10 cellular contexts compared by ENCODE assay signal in the genomic region with DNA sequence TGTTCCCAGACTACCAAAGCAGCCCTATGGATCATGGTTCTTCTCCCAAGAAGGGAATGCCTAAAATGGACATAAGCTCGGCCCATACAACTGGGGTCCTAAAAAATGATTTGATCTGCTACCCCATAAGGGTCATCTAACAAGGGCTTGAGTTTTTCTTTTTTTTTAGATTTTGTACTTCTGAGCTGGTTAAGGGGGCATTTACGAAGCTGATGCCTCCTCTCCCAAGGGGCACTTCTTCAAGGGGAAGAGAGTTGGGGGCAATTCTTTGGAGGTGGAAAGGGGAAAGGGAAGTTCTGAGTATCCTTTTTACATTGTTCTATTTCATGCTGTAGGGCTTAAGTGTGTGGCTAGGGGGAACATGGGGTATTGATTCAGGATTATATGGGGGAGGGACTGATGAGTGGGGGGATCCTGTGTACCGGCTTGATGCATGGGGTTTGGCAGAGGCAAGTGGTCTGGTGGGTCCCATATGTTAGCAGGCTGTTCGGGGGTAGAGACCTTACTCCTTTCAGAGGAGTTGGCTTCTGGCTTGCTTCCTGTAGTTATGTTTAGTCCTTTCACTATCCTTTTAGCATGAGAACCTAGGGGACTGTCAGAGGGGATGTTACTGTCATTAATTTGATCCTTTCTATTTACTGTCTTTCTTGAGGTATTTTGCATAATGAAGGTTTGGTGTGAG. TPM values are rescaled to one million over a fixed set of nuclear protein-coding genes. Genes with fewer than 3 reads are reported as not detected.
DNase-seq lines count a peak whose midpoint lies in the region; ATAC-seq and TF ChIP-seq lines count a peak whose summit lies in the region.
"Had no signal": no experiment of that assay in that cellular context is flagged by ENCODE, and none has a peak within 500 bp of the region (broad histone marks: within the 10 kb centered on the region; RNA-seq: fewer than 3 reads in every experiment).

No MANE protein-coding gene starts in this region.

- H3K9ac ChIP-seq in iPS-15b (ENCODE audit: low read depth, low read length) = peak overlapping the region; percentile 6

- 98% methylated on average over 4 of the region's 4 CpGs for WGBS in aorta, 2 donors

- intact Hi-C loops in aorta (cut with DNase I) = no loop called here

- H3K27me3 ChIP-seq in iPS-15b (ENCODE audit: control insufficient read depth, insufficient read depth, low read length) = no peaks in the 10 kb centered on the region
- no peaks in the 10 kb centered on the region for H3K27me3 ChIP-seq in aorta (ENCODE audit: control insufficient read depth in 1 of 2, insufficient read depth in 2 of 2, low read length in 1 of 2)

- H3K9me3 ChIP-seq in T-helper 17 cell (ENCODE audit: control insufficient read depth, low read length, poor library complexity, severe bottlenecking) (peaks cover 74% of the 10 kb centered on the region), iPS-15b (ENCODE audit: control insufficient read depth, insufficient read depth, low read length) (no peaks in the 10 kb centered on the region), aorta (ENCODE audit: control insufficient read depth, low read length) (peaks cover 14% of the 10 kb centered on the region)

- DNase-seq in GM12865 (ENCODE audit: low read depth) (peak; percentile 31), T-helper 17 cell (no peak), aorta (no peak)
- DNase-seq: DMS153, NCI-H524 had no signal

- peak overlapping the region; percentile 8 for H3K4me3 Mint-ChIP-seq in T-helper 17 cell

- peaks cover 22% of the 10 kb centered on the region for H3K4me1 Mint-ChIP-seq in T-helper 17 cell

- TF ChIP-seq CTCF in 22Rv1 (IDR thresholded peaks at IDR 0.05) (no peak), GM12865 (IDR thresholded peaks at IDR 0.05; ENCODE audit: insufficient read depth, low read depth, low read length, missing control alignments) (no peak)

- ATAC-seq in T-helper 17 cell (no peak), HG02588 (IDR thresholded peaks at IDR 0.05; ENCODE audit: unreplicated experiment) (no peak), HG03095 (IDR thresholded peaks at IDR 0.05; ENCODE audit: unreplicated experiment) (no peak), HG03565 (IDR thresholded peaks at IDR 0.05; ENCODE audit: unreplicated experiment) (no peak), aorta (ENCODE audit: low FRiP score) (no peak)

- H3K4me1 ChIP-seq in iPS-15b (ENCODE audit: control insufficient read depth, insufficient read depth, low read length) (peaks cover 15% of the 10 kb centered on the region), aorta (ENCODE audit: control insufficient read depth in 1 of 2, insufficient read depth in 2 of 2, low read length in 2 of 2) (peaks cover 0 to 2% of the 10 kb centered on the region in 2 donors)

- H3K27ac ChIP-seq in 22Rv1 (peak overlapping the region; percentile 73), aorta (ENCODE audit: low read depth in 1 of 2, low read length in 2 of 2) (no peak overlapping the region)

- H3K27me3 Mint-ChIP-seq in T-helper 17 cell = no peaks in the 10 kb centered on the region

- H3K4me3 ChIP-seq in GM12865 (ENCODE audit: low read depth, low read length) (no peak overlapping the region), iPS-15b (ENCODE audit: low read depth, low read length) (peak overlapping the region; percentile 32), aorta (ENCODE audit: low read length in 2 of 2) (no peak overlapping the region)

- H3K36me3 ChIP-seq in iPS-15b (ENCODE audit: control insufficient read depth, insufficient read depth, low read length) (peaks cover 78% of the 10 kb centered on the region), aorta (ENCODE audit: control insufficient read depth in 1 of 2, insufficient read depth in 2 of 2, low read length in 1 of 2) (peaks cover 28 to 29% of the 10 kb centered on the region in 2 donors)

- peaks cover 34% of the 10 kb centered on the region for H3K36me3 Mint-ChIP-seq in T-helper 17 cell (ENCODE audit: low read depth)

- peak overlapping the region; percentile 8 for H3K27ac Mint-ChIP-seq in T-helper 17 cell

RNA-seq across cellular contexts. Expression of gene ZNFX1, which starts 8.1 kb away (rescaled TPM):
- total RNA-seq in T-helper 17 cell (10 to 100 TPM; 54.0 to 58.8 TPM), aorta (10 to 100 TPM; 48.7 to 59.4 TPM)
- 10 to 100 TPM; 10.4 to 22.3 TPM for polyA plus RNA-seq in aorta
